In genomic region chr17:79842136-79842655, GRCh38 we compare ENCODE assay signal across 13 cellular contexts. TPM values are rescaled to one million over a fixed set of nuclear protein-coding genes. Genes with fewer than 3 reads are reported as not detected.
A peak's percentile ranks its signal among the peaks of the same experiment; 100 is the strongest.
DNase-seq lines count a peak whose midpoint lies in the region; ATAC-seq and TF ChIP-seq lines count a peak whose summit lies in the region.
"Had no signal": no experiment of that assay in that cellular context is flagged by ENCODE, and none has a peak within 500 bp of the region (broad histone marks: within the 10 kb centered on the region; RNA-seq: fewer than 3 reads in every experiment).

No MANE protein-coding gene starts in this region.

- peaks cover 53% of the 10 kb centered on the region for H3K27me3 Mint-ChIP-seq in CD4-positive, CD25-positive, alpha-beta regulatory T cell
- H3K27me3 Mint-ChIP-seq in brain = peaks cover 57% of the 10 kb centered on the region
- H3K27me3 Mint-ChIP-seq in neural crest cell (ENCODE audit: low read depth) = peaks cover 65% of the 10 kb centered on the region

- POLR2A ChIA-PET in HEK293 (lab: Yijun Ruan, JAX) = interaction anchor here (1.5 to 4.0 kb wide), 3 partner anchors 31 to 45 kb away, joined by 3 to 74 read pairs (median 8); partner anchors contain the start of gene CBX8

- peak overlapping the region in 1 of 3 donors; percentile 36 for H3K27ac Mint-ChIP-seq in CD4-positive, CD25-positive, alpha-beta regulatory T cell
- H3K27ac Mint-ChIP-seq in brain (no peak overlapping the region), neural crest cell (ENCODE audit: unreplicated experiment) (no peak overlapping the region)

- TF ChIP-seq CTCF in HEK293 (tag by site-specific recombination; IDR thresholded peaks at IDR 0.05) (no peak), brain (conservative IDR thresholded peaks at IDR 0.05) (no peak), neural crest cell (conservative IDR thresholded peaks at IDR 0.05) (no peak), thyroid gland (IDR thresholded peaks at IDR 0.05) (no peak)

- H3K27ac ChIP-seq in CD4-positive, CD25-positive, alpha-beta regulatory T cell (ENCODE audit: insufficient read depth, low read length, poor library complexity, severe bottlenecking) = no peak overlapping the region
- H3K27ac ChIP-seq in HEK293 (ENCODE audit: extremely low read depth, low read depth, low read length) (no peak overlapping the region), thyroid gland (no peak overlapping the region)
- H3K27ac ChIP-seq: heart left ventricle had no signal

- H3K4me3 ChIP-seq in CD4-positive, CD25-positive, alpha-beta regulatory T cell (ENCODE audit: low read depth, low read length) = no peak overlapping the region
- H3K4me3 ChIP-seq in HEK293 (ENCODE audit: low read depth, low read length) (no peak overlapping the region), thyroid gland (replicated peaks in 1 of 3) (no peak overlapping the region)
- H3K4me3 ChIP-seq: mucosa of descending colon had no signal

- DNase-seq in CD4-positive, CD25-positive, alpha-beta regulatory T cell = no peak
- DNase-seq in neural crest cell (ENCODE audit: low read depth, low spot score) (no peak), NCI-H2196 treated with DMSO at 0.1 percent for 48 hours (lab: John Stamatoyannopoulos, UW; ENCODE audit: unreplicated experiment) (no peak), activated gamma-delta T cell treated with Interleukin-2 at 50 U/mL for 16 hours (no peak), thyroid gland (no peak)
- DNase-seq: DMS153; effector memory CD4-positive, alpha-beta T cell; NCI-H1417 treated with DMSO at 0.1 percent for 48 hours had no signal

- intact Hi-C loops in thyroid gland (cut with DNase I) = loop anchor here (5.0 kb wide), 1 partner anchor 40 kb away; no protein-coding TSS in a partner anchor

- H3K4me1 Mint-ChIP-seq in CD4-positive, CD25-positive, alpha-beta regulatory T cell = peaks cover 5 to 49% (median 20%) of the 10 kb centered on the region in 4 donors
- peaks cover 40% of the 10 kb centered on the region for H3K4me1 Mint-ChIP-seq in brain
- peaks cover 32% of the 10 kb centered on the region for H3K4me1 Mint-ChIP-seq in neural crest cell

- H3K9me3 Mint-ChIP-seq in CD4-positive, CD25-positive, alpha-beta regulatory T cell = peaks cover 0 to 2% (median 0%) of the 10 kb centered on the region in 7 donors
- H3K9me3 Mint-ChIP-seq in brain (peaks cover 0 to 6% (median 3%) of the 10 kb centered on the region in 5 experiments), neural crest cell (no peaks in the 10 kb centered on the region)

- CTCF ChIA-PET in HEK293 (lab: Yijun Ruan, JAX) = interaction anchor here (0.6 to 1.7 kb wide), 6 partner anchors 9 to 162 kb away, joined by 3 to 7 read pairs (median 4); no protein-coding TSS in a partner anchor

- peaks cover 5% of the 10 kb centered on the region for H3K36me3 Mint-ChIP-seq in CD4-positive, CD25-positive, alpha-beta regulatory T cell
- H3K36me3 Mint-ChIP-seq in brain (peaks cover 4% of the 10 kb centered on the region), neural crest cell (ENCODE audit: low read depth) (peaks cover 3% of the 10 kb centered on the region)

- no peak for TF ChIP-seq POLR2A in thyroid gland (IDR thresholded peaks at IDR 0.05)

- H3K4me1 ChIP-seq in CD4-positive, CD25-positive, alpha-beta regulatory T cell (ENCODE audit: control insufficient read depth, insufficient read depth, low read length, poor library complexity, severe bottlenecking) = peaks cover 71% of the 10 kb centered on the region
- H3K4me1 ChIP-seq in HEK293 (ENCODE audit: control insufficient read depth, insufficient read depth, low read length) (peaks cover 23% of the 10 kb centered on the region), thyroid gland (peaks cover 44 to 60% of the 10 kb centered on the region in 2 donors)

- peaks cover 2% of the 10 kb centered on the region for H3K27me3 ChIP-seq in CD4-positive, CD25-positive, alpha-beta regulatory T cell (ENCODE audit: control insufficient read depth, insufficient read depth, low read length)
- H3K27me3 ChIP-seq in thyroid gland = peaks cover 27% of the 10 kb centered on the region

- WGBS in thyroid gland, 2 donors = 8 to 13% methylated on average over 11 to 18 of the region's 20 CpGs

- H3K36me3 ChIP-seq in CD4-positive, CD25-positive, alpha-beta regulatory T cell (ENCODE audit: control insufficient read depth, insufficient read depth, low read length) = no peaks in the 10 kb centered on the region
- peaks cover 0 to 5% of the 10 kb centered on the region in 2 experiments; a peak in 1 of 3 replicates for H3K36me3 ChIP-seq in HEK293 (ENCODE audit: control insufficient read depth in 2 of 2, insufficient read depth in 1 of 2, low read length in 2 of 2)
- no peaks in the 10 kb centered on the region for H3K36me3 ChIP-seq in thyroid gland
- H3K36me3 ChIP-seq: heart left ventricle had no signal

- H3K9me3 ChIP-seq in CD4-positive, CD25-positive, alpha-beta regulatory T cell (ENCODE audit: control insufficient read depth in 2 of 2, low read length in 2 of 2) = no peaks in the 10 kb centered on the region
- H3K9me3 ChIP-seq in HEK293 (ENCODE audit: control insufficient read depth, insufficient read depth, low read depth, low read length) (no peaks in the 10 kb centered on the region), thyroid gland (no peaks in the 10 kb centered on the region)
- H3K9me3 ChIP-seq: heart left ventricle, mucosa of descending colon had no signal

- no peak for ATAC-seq in CD4-positive, CD25-positive, alpha-beta regulatory T cell (ENCODE audit: low read depth in 2 of 2)
- no peak for ATAC-seq in HG03280 (IDR thresholded peaks at IDR 0.05; ENCODE audit: unreplicated experiment)
- ATAC-seq: heart left ventricle, mucosa of descending colon had no signal

- H3K4me3 Mint-ChIP-seq in CD4-positive, CD25-positive, alpha-beta regulatory T cell = peak overlapping the region; percentile 73 to 85 (median 80)
- H3K4me3 Mint-ChIP-seq in brain (peak overlapping the region; percentile 64 to 80 (median 78)), neural crest cell (peak overlapping the region; percentile 78)

TF ChIP-seq in HEK293, 187 proteins besides CTCF, POLR2A, EP300 and RAD21 (continues in another document):
- TF ChIP-seq, protein P1, sequence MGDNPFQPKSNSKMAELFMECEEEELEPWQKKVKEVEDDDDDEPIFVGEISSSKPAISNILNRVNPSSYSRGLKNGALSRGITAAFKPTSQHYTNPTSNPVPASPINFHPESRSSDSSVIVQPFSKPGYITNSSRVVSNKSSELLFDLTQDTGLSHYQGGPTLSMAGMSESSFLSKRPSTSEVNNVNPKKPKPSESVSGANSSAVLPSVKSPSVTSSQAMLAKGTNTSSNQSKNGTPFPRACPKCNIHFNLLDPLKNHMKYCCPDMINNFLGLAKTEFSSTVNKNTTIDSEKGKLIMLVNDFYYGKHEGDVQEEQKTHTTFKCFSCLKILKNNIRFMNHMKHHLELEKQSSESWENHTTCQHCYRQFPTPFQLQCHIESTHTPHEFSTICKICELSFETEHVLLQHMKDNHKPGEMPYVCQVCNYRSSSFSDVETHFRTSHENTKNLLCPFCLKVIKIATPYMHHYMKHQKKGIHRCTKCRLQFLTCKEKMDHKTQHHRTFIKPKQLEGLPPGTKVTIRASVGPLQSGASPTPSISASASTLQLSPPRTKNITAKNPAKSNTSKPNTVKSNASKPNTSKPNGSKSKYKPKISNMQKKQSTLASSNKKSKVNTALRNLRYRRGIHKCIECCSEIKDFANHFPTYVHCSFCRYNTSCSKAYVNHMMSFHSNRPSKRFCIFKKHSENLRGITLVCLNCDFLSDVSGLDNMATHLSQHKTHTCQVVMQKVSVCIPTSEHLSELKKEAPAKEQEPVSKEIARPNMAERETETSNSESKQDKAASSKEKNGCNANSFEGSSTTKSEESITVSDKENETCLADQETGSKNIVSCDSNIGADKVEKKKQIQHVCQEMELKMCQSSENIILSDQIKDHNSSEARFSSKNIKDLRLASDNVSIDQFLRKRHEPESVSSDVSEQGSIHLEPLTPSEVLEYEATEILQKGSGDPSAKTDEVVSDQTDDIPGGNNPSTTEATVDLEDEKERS (tag by site-specific recombination; IDR thresholded peaks at IDR 0.05) = no peak
- TF ChIP-seq, protein P2, sequence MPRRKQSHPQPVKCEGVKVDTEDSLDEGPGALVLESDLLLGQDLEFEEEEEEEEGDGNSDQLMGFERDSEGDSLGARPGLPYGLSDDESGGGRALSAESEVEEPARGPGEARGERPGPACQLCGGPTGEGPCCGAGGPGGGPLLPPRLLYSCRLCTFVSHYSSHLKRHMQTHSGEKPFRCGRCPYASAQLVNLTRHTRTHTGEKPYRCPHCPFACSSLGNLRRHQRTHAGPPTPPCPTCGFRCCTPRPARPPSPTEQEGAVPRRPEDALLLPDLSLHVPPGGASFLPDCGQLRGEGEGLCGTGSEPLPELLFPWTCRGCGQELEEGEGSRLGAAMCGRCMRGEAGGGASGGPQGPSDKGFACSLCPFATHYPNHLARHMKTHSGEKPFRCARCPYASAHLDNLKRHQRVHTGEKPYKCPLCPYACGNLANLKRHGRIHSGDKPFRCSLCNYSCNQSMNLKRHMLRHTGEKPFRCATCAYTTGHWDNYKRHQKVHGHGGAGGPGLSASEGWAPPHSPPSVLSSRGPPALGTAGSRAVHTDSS (tag by site-specific recombination; IDR thresholded peaks at IDR 0.05) = no peak
- TF ChIP-seq ZNF292 (tag by site-specific recombination; IDR thresholded peaks at IDR 0.05; ENCODE audit: borderline replicate concordance, low read depth) (no peak), ZNF580 (tag by site-specific recombination; IDR thresholded peaks at IDR 0.05) (no peak), ZNF138 (tag by site-specific recombination; IDR thresholded peaks at IDR 0.05; ENCODE audit: borderline replicate concordance) (no peak), ZNF777 (tag by site-specific recombination; IDR thresholded peaks at IDR 0.05; ENCODE audit: borderline replicate concordance) (no peak)

RNA-seq across cellular contexts. Expression of gene CBX4, which starts 3.0 kb away (rescaled TPM):
- 137 TPM for total RNA-seq in CD4-positive, CD25-positive, alpha-beta regulatory T cell
- 10 to 100 TPM in 1 of 4 donors, 1 to 10 TPM in 3; 2.9 to 10.0 (median 4.6) TPM for polyA plus RNA-seq in CD4-positive, CD25-positive, alpha-beta regulatory T cell
- 30.6 TPM for polyA plus RNA-seq in brain (ENCODE audit: insufficient read depth, low read depth, low replicate concordance)
- 19.1 and 21.0 TPM in 2 replicates for total RNA-seq in neural crest cell
- total RNA-seq in thyroid gland = 10 to 100 TPM in 3 of 4 donors, 1 to 10 TPM in 1; 5.6 to 17.2 (median 13.5) TPM

RNA-seq across cellular contexts. Expression of gene CBX8, which starts 45.3 kb away (rescaled TPM):
- 3.4 TPM for total RNA-seq in CD4-positive, CD25-positive, alpha-beta regulatory T cell
- polyA plus RNA-seq in CD4-positive, CD25-positive, alpha-beta regulatory T cell = 1 to 10 TPM in 2 of 4 donors, under 1 TPM in 2; 0.30 to 1.7 (median 0.87) TPM
- polyA plus RNA-seq in brain (ENCODE audit: insufficient read depth, low read depth, low replicate concordance) = 9.4 TPM
- 16.5 and 19.2 TPM in 2 replicates for total RNA-seq in neural crest cell
- 1 to 10 TPM; 1.7 to 3.5 (median 2.7) TPM for total RNA-seq in thyroid gland
